Comparison of ENCODE assay signal across 27 cellular contexts in the genomic region with DNA sequence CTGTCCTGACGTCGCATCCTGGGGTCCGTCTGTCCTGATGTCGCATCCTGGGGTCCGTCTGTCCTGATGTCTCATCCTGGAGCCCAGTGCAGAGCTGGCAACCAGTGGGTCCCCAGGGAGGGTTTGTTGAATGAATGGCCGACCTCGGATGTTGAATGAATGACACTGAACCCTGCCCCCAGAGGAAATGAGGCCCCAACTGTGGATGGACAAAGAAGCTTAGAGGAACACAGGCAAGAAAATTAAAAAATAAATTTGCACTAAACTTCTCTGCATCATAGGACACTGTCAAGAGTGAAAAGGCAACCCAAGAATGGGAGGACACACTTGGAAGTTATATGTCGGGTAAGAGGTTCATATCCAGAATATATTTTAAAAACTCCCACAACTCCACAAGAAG. TPM values are rescaled to one million over a fixed set of nuclear protein-coding genes. Genes with fewer than 3 reads are reported as not detected.
A peak's percentile ranks its signal among the peaks of the same experiment; 100 is the strongest.
DNase-seq lines count a peak whose midpoint lies in the region; ATAC-seq, FAIRE-seq and TF ChIP-seq lines count a peak whose summit lies in the region.
"Had no signal": no experiment of that assay in that cellular context is flagged by ENCODE, and none has a peak within 500 bp of the region (broad histone marks: within the 10 kb centered on the region; RNA-seq: fewer than 3 reads in every experiment).

No MANE protein-coding gene starts in this region.

- 93% methylated on average over 8 of the region's 8 CpGs; no CpG with 5 or more reads in 1 of the 2 experiments for WGBS in H1 (ENCODE audit: extremely low coverage in 1 of 2, insufficient coverage in 1 of 2, insufficient read length in 1 of 2, insufficient replicate concordance in 2 of 2, low coverage in 1 of 2, low lambda C conversion rate in 2 of 2, missing lambda C conversion rate in 1 of 2), 2 experiments

- DNase-seq in Right ventricle myocardium inferior (ENCODE audit: missing footprints) (peak; percentile 43), cardiac septum (ENCODE audit: low spot score) (no peak), H1 (ENCODE audit: low read depth in 1 of 2, low spot score in 2 of 2) (no peak), progenitor cell of endocrine pancreas (ENCODE audit: low spot score, unreplicated experiment) (no peak), left lung (no peak), frontal cortex (ENCODE audit: low spot score in 2 of 2) (no peak)
- no peak for DNase-seq in T-helper 2 cell treated with Interferon-gamma antibody and Interleukin-4, amounts not matched to agents 5 μg/mL and 100 μg/mL, for 36 hours (ENCODE audit: low spot score)
- DNase-seq: 8988T; ACHN; AML-193; BE2C; Calu3; CD4-positive, alpha-beta memory T cell; COR-L47; DMS53; EL; GDM1; HFFc6 had no signal

- TF ChIP-seq CTCF in H1 (IDR thresholded peaks at IDR 0.05; ENCODE audit: control extremely low read depth in 1 of 3, insufficient read depth in 1 of 3, low read depth in 1 of 3, low read length in 3 of 3) (no peak), nephron (IDR thresholded peaks at IDR 0.05; ENCODE audit: unreplicated experiment in 3 of 3) (no peak), progenitor cell of endocrine pancreas (IDR thresholded peaks at IDR 0.05; ENCODE audit: unreplicated experiment) (no peak), left lung (IDR thresholded peaks at IDR 0.05) (no peak)

- peaks cover 2% of the 10 kb centered on the region for H3K27me3 Mint-ChIP-seq in nephron (ENCODE audit: low read depth)
- peaks cover 3% of the 10 kb centered on the region for H3K27me3 Mint-ChIP-seq in progenitor cell of endocrine pancreas
- H3K27me3 Mint-ChIP-seq in T-helper 2 cell treated with Interferon-gamma antibody and Interleukin-4, amounts not matched to agents 5 μg/mL and 100 μg/mL, for 36 hours (ENCODE audit: low read depth), result no peaks in the 10 kb centered on the region

- H3K23me2 ChIP-seq in H1 (ENCODE audit: low read depth, low read length), result no peaks in the 10 kb centered on the region; the same call in 1 of the 2 replicates

- no peak overlapping the region for H3K14ac ChIP-seq in H1 (ENCODE audit: insufficient read length)

- peaks cover 59% of the 10 kb centered on the region for H3K4me1 Mint-ChIP-seq in nephron
- peaks cover 22% of the 10 kb centered on the region for H3K4me1 Mint-ChIP-seq in progenitor cell of endocrine pancreas (ENCODE audit: low read depth)
- H3K4me1 Mint-ChIP-seq in T-helper 2 cell treated with Interferon-gamma antibody and Interleukin-4, amounts not matched to agents 5 μg/mL and 100 μg/mL, for 36 hours (ENCODE audit: low read depth), result peaks cover 6% of the 10 kb centered on the region

- no peaks in the 10 kb centered on the region for H4K20me1 ChIP-seq in H1 (replicated peaks in 1 of 2; ENCODE audit: control insufficient read depth in 1 of 2, insufficient read depth in 2 of 2, low read length in 2 of 2)
- H4K20me1 ChIP-seq: BLaER1 treated with 17β-estradiol and CSF1 and Interleukin-3, amounts not matched to agents 10 nM and 100 nM had no signal

- no peak overlapping the region for H3K9ac ChIP-seq in H1 (replicated peaks in 1 of 4; ENCODE audit: extremely low read depth in 1 of 4, low read depth in 3 of 4, low read length in 3 of 4)
- H3K9ac ChIP-seq: BLaER1 treated with 17β-estradiol and CSF1 and Interleukin-3, amounts not matched to agents 10 nM and 100 nM had no signal

- FAIRE-seq in H1 (lab: Jason Lieb, UNC) (no peak), frontal cortex (lab: Jason Lieb, UNC) (no peak)
- FAIRE-seq: A549, GM12878, GM18507, H54 had no signal

- no peak overlapping the region for H2BK15ac ChIP-seq in H1 (ENCODE audit: low read length)

- POLR2A ChIA-PET in H1 (lab: Charles Lee; ENCODE audit: partially characterized antibody), result interaction anchor here (0.8 kb wide), 1 partner anchor 45 kb away, joined by 3 read pairs; no protein-coding TSS in a partner anchor

- H4K5ac ChIP-seq in H1 (ENCODE audit: insufficient read length, low read depth, low read length), result no peak overlapping the region

- peak overlapping the region; percentile 80; the same call in 1 of the 2 replicates for H2BK12ac ChIP-seq in H1 (ENCODE audit: low read depth, low read length)

- H3K27ac Mint-ChIP-seq in nephron (peak overlapping the region; percentile 44 to 56 (median 46)), progenitor cell of endocrine pancreas (peak overlapping the region; percentile 39)
- H3K27ac Mint-ChIP-seq in T-helper 2 cell treated with Interferon-gamma antibody and Interleukin-4, amounts not matched to agents 5 μg/mL and 100 μg/mL, for 36 hours, result no peak overlapping the region
- H3K27ac Mint-ChIP-seq: CD14-positive monocyte; CD4-positive, alpha-beta memory T cell; GM23338; HFFc6 had no signal

- H3K4me3 ChIP-seq in H1 (ENCODE audit: extremely low read depth in 1 of 4, insufficient read depth in 2 of 4, low read depth in 3 of 4, low read length in 4 of 4) (no peak overlapping the region), left lung (no peak overlapping the region)
- H3K4me3 ChIP-seq: A549; BLaER1 treated with 17β-estradiol and CSF1 and Interleukin-3, amounts not matched to agents 10 nM and 100 nM; GM12878; GM23338; HAP-1 had no signal

- no peak overlapping the region for H3K18ac ChIP-seq in H1 (ENCODE audit: extremely low read depth, low read length)

- no peaks in the 10 kb centered on the region for H3K36me3 Mint-ChIP-seq in nephron (ENCODE audit: low read depth)
- no peaks in the 10 kb centered on the region for H3K36me3 Mint-ChIP-seq in progenitor cell of endocrine pancreas (ENCODE audit: insufficient read depth)
- H3K36me3 Mint-ChIP-seq in T-helper 2 cell treated with Interferon-gamma antibody and Interleukin-4, amounts not matched to agents 5 μg/mL and 100 μg/mL, for 36 hours (ENCODE audit: low read depth), result no peaks in the 10 kb centered on the region
- H3K36me3 Mint-ChIP-seq: CD14-positive monocyte; CD4-positive, alpha-beta memory T cell had no signal

- H2AFZ ChIP-seq in H1 (ENCODE audit: low read length), result no peak overlapping the region
- H2AFZ ChIP-seq: GM23338 had no signal

- H3K9me3 ChIP-seq in H1 (ENCODE audit: insufficient read depth in 2 of 2, low read depth in 1 of 2, low read length in 1 of 2) (peaks cover 0 to 3% of the 10 kb centered on the region in 2 experiments; a peak in 1 of 4 replicates), left lung (no peaks in the 10 kb centered on the region)
- H3K9me3 ChIP-seq: A549, BE2C, HAP-1 had no signal

- H3K27me3 ChIP-seq in H1 (replicated peaks in 1 of 4; ENCODE audit: control insufficient read depth in 3 of 4, extremely low read depth in 1 of 4, insufficient read depth in 3 of 4, low read length in 3 of 4) (no peaks in the 10 kb centered on the region), left lung (no peaks in the 10 kb centered on the region)
- H3K27me3 ChIP-seq: BE2C; BLaER1 treated with 17β-estradiol and CSF1 and Interleukin-3, amounts not matched to agents 10 nM and 100 nM had no signal

- no peak for TF ChIP-seq EP300 in H1 (IDR thresholded peaks at IDR 0.05; ENCODE audit: borderline replicate concordance in 1 of 2, low read depth in 2 of 2, low read length in 2 of 2)

- no peak for ATAC-seq in Right ventricle myocardium inferior
- ATAC-seq in left lung, result no peak
- ATAC-seq: A549, GM12878, GM23338 had no signal

- H2BK120ac ChIP-seq in H1 (replicated peaks; ENCODE audit: low read depth, low read length), result no peak overlapping the region

- H3K27ac ChIP-seq in H1 (ENCODE audit: low read depth, low read length) (no peak overlapping the region), left lung (no peak overlapping the region)
- H3K27ac ChIP-seq: A549; BLaER1 treated with 17β-estradiol and CSF1 and Interleukin-3, amounts not matched to agents 10 nM and 100 nM had no signal

- no peak overlapping the region for H3K56ac ChIP-seq in H1 (replicated peaks; ENCODE audit: insufficient read length, low read depth, low read length)

- H3K23ac ChIP-seq in H1 (ENCODE audit: insufficient read length), result no peak overlapping the region

- H3K36me3 ChIP-seq in H1 (ENCODE audit: control insufficient read depth in 2 of 4, insufficient read depth in 4 of 4, low read length in 3 of 4) (no peaks in the 10 kb centered on the region), left lung (no peaks in the 10 kb centered on the region)
- H3K36me3 ChIP-seq: BE2C; BLaER1 treated with 17β-estradiol and CSF1 and Interleukin-3, amounts not matched to agents 10 nM and 100 nM; HAP-1 had no signal

- no peak for TF ChIP-seq POLR2A in H1 (IDR thresholded peaks at IDR 0.05; ENCODE audit: control extremely low read depth in 1 of 2, low read depth in 2 of 2, low read length in 2 of 2)

- CTCF ChIA-PET in H1 (lab: Charles Lee; ENCODE audit: partially characterized antibody), result interaction anchor here (1.0 to 2.2 kb wide), 3 partner anchors 12 to 50 kb away, joined by 3 to 5 read pairs (median 4); no protein-coding TSS in a partner anchor

- no peak overlapping the region for H2BK20ac ChIP-seq in H1 (ENCODE audit: low read length)

- intact Hi-C loops in Right ventricle myocardium inferior (cut with DNase I) (no loop called here), cardiac septum (cut with DNase I) (no loop called here), left lung (cut with DNase I) (no loop called here)

- no peak overlapping the region for H2BK5ac ChIP-seq in H1 (ENCODE audit: low read depth, low read length)

- H3K4me3 Mint-ChIP-seq in nephron (no peak overlapping the region), progenitor cell of endocrine pancreas (ENCODE audit: low read depth) (no peak overlapping the region)
- no peak overlapping the region for H3K4me3 Mint-ChIP-seq in T-helper 2 cell treated with Interferon-gamma antibody and Interleukin-4, amounts not matched to agents 5 μg/mL and 100 μg/mL, for 36 hours
- H3K4me3 Mint-ChIP-seq: CD14-positive monocyte; CD4-positive, alpha-beta memory T cell; GM23338; HFFc6 had no signal

- no peak overlapping the region for H3K4me2 ChIP-seq in H1 (ENCODE audit: insufficient read depth in 1 of 2, low read depth in 2 of 2, low read length in 2 of 2)
- H3K4me2 ChIP-seq: A549, GM23338 had no signal

- H3K79me1 ChIP-seq in H1 (ENCODE audit: low read depth, low read length), result no peaks in the 10 kb centered on the region

- H3K4ac ChIP-seq in H1 (replicated peaks; ENCODE audit: insufficient read length, low read depth, low read length), result no peak overlapping the region

- no peaks in the 10 kb centered on the region for H3K79me2 ChIP-seq in H1 (ENCODE audit: control insufficient read depth in 1 of 2, insufficient read depth in 2 of 2, low read length in 2 of 2)

- TF ChIP-seq RAD21 in H1 (IDR thresholded peaks at IDR 0.05 in 1 of 2, conservative IDR thresholded peaks at IDR 0.05 in 1 of 2; ENCODE audit: low read depth in 2 of 2, low read length in 2 of 2), result no peak

- H4K91ac ChIP-seq in H1 (replicated peaks; ENCODE audit: insufficient read length, low read length), result no peak overlapping the region

- no peak overlapping the region for H4K8ac ChIP-seq in H1 (ENCODE audit: extremely low read depth, insufficient read depth, low read length)

- H2AK5ac ChIP-seq in H1 (ENCODE audit: low read depth, low read length), result no peak overlapping the region

- H3K4me1 ChIP-seq in H1 (replicated peaks in 1 of 4; ENCODE audit: control insufficient read depth in 3 of 4, insufficient read depth in 4 of 4, low read length in 3 of 4), result peaks cover 0 to 19% (median 9%) of the 10 kb centered on the region in 4 experiments; a peak in 6 of 7 replicates
- H3K4me1 ChIP-seq in left lung, result peaks cover 8 to 22% of the 10 kb centered on the region in 2 donors
- H3K4me1 ChIP-seq: BE2C, HAP-1 had no signal

- H3K9me3 Mint-ChIP-seq in nephron (peaks cover 3% of the 10 kb centered on the region), progenitor cell of endocrine pancreas (ENCODE audit: low read depth) (no peaks in the 10 kb centered on the region)
- H3K9me3 Mint-ChIP-seq in T-helper 2 cell treated with Interferon-gamma antibody and Interleukin-4, amounts not matched to agents 5 μg/mL and 100 μg/mL, for 36 hours, result no peaks in the 10 kb centered on the region
- H3K9me3 Mint-ChIP-seq: CD4-positive, alpha-beta memory T cell; HFFc6 had no signal

RNA-seq across cellular contexts. Expression of a gene that starts 47.7 kb away (rescaled TPM):
- total RNA-seq in Right ventricle myocardium inferior, result 18.7 TPM
- 29.7 TPM for total RNA-seq in cardiac septum
- total RNA-seq in H1 (2021; fragmentation: NEBNext Ultra II Directional; extraction: Animal tissue kit (Norgen Biotek cat#: 25700)), result 55.6 and 60.9 TPM in 2 replicates
- 6.9 and 19.9 TPM in 2 replicates for polyA plus RNA-seq in H1 (2011; rRNA removed)
- 7.3 TPM for polyA plus RNA-seq in H1 (2011; cell fraction: cytosol; rRNA removed)
- polyA plus RNA-seq in H1 (2011; cell fraction: nucleus; rRNA removed), result 41.0 TPM
- 17.4 to 31.4 TPM (median 28.7 TPM) in 4 replicates for polyA plus RNA-seq in H1 (2012, experiment 1 of 2)
- 20.1 TPM for polyA plus RNA-seq in H1 (2012, experiment 2 of 2)
- 33.5 TPM for polyA plus RNA-seq in H1 (2013, experiment 1 of 2)
- polyA plus RNA-seq in H1 (2013, experiment 2 of 2), result 26.3 TPM
- polyA minus RNA-seq in H1 (2011; rRNA and poly(A)+ RNA removed), result 12.2 and 13.8 TPM in 2 replicates
- 58.8 TPM for polyA minus RNA-seq in H1 (2011; cell fraction: cytosol; rRNA and poly(A)+ RNA removed)
- polyA minus RNA-seq in H1 (2011; cell fraction: nucleus; rRNA and poly(A)+ RNA removed), result 41.9 TPM
- total RNA-seq in progenitor cell of endocrine pancreas, result 109 and 130 TPM in 2 replicates
- 100 to 1,000 TPM in 1 of 2 donors, 10 to 100 TPM in 1; 65.1 to 102 TPM for total RNA-seq in left lung
- total RNA-seq in frontal cortex, result 15.9 TPM
